ENCODE assay signal across 9 cellular contexts in the genomic region with DNA sequence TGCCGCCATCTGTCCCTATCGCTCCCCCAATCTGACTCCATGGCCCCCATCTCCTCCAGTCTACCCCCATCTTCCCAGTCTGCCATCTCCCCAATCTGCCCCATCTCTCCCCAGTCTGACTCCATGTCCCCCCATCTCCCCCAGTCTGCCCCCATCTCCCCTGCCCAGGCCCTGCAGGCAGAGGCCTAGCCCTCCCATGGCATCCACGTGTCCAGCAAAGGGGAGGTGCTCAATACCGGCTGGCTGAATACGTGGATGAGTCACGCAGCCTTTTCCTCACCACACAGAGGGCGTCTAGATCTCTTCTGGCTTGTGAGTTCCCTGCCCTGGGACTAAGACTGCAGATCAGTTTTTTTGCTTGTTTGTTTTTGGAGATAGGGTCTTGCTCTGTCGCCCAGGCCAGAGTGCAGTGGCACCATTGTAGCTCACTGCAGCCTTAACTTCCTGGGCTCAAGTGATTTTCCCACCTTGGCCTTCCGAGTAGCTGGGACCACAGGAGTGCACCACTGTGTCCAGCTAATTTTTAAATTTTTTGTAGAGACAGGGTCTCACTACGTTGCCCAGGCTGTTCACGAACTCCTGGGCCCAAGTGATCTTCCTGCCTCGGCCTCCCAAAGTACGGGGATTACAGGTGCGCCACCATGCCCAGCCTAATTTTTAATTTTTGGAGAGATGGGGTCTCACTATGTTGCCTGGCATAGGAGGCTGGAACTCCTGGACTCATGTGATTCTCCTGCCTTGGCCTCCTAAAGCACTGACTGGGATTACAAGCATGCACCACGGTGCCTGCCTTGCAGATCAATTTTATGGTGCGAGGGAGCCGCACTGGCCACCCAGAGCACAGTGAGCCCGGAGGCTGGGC. TPM values are rescaled to one million over a fixed set of nuclear protein-coding genes. Genes with fewer than 3 reads are reported as not detected.
DNase-seq lines count a peak whose midpoint lies in the region; ATAC-seq and TF ChIP-seq lines count a peak whose summit lies in the region.
"Had no signal": no experiment of that assay in that cellular context is flagged by ENCODE, and none has a peak within 500 bp of the region (broad histone marks: within the 10 kb centered on the region; RNA-seq: fewer than 3 reads in every experiment).

No MANE protein-coding gene starts in this region.

- H3K27ac ChIP-seq in OCI-LY1 (ENCODE audit: low read depth, low read length, poor library complexity, severe bottlenecking): no peak overlapping the region
- H3K27ac ChIP-seq: SK-N-MC had no signal

- intact Hi-C loops in mucosa of descending colon (cut with DNase I, micrococcal nuclease): no loop called here

- ATAC-seq in mucosa of descending colon (peak; percentile 87), GM19395 (IDR thresholded peaks at IDR 0.05; ENCODE audit: unreplicated experiment) (no peak)

- H4K20me1 ChIP-seq in OCI-LY1 (ENCODE audit: insufficient read depth, low read length): no peaks in the 10 kb centered on the region

- H3K79me2 ChIP-seq in OCI-LY1 (ENCODE audit: insufficient read depth, low read length): no peaks in the 10 kb centered on the region

- DNase-seq in CD1c-positive myeloid dendritic cell (ENCODE audit: extremely low spot score): peak; percentile 90
- peak; percentile 93 for DNase-seq in HCEC 1CT
- peak; percentile 32 for DNase-seq in activated T-cell treated with anti-CD3 and anti-CD28 coated beads for 4 hours
- DNase-seq in epithelial cell of proximal tubule (ENCODE audit: low read depth): peak; percentile 62
- peak; percentile 81 to 86 (median 86) for DNase-seq in mucosa of descending colon
- peak; percentile 46 for DNase-seq in stimulated activated CD8-positive, alpha-beta memory T cell treated with anti-CD3 and anti-CD28 coated beads, Interleukin-4, amount 100 ng/mL, for 24 hours (ENCODE audit: low read depth)

- H3F3A ChIP-seq in OCI-LY1 (ENCODE audit: insufficient read depth, low read length): no peaks in the 10 kb centered on the region

- H3K36me3 ChIP-seq in OCI-LY1 (ENCODE audit: insufficient read depth, low read length) (no peaks in the 10 kb centered on the region), mucosa of descending colon (ENCODE audit: low read depth) (no peaks in the 10 kb centered on the region)

- H3K9me2 ChIP-seq in OCI-LY1 (ENCODE audit: low read depth, low read length): no peaks in the 10 kb centered on the region

- no peak overlapping the region for H2AFZ ChIP-seq in OCI-LY1 (ENCODE audit: low read length)

- peak overlapping the region; percentile 65 for H3K4me2 ChIP-seq in OCI-LY1 (ENCODE audit: low read length)

- H3K9ac ChIP-seq in OCI-LY1 (ENCODE audit: low read length): peak overlapping the region; percentile 72

- peaks cover 4% of the 10 kb centered on the region; the same call in 1 of the 2 replicates for H3K27me3 ChIP-seq in OCI-LY1 (ENCODE audit: insufficient read depth, low read length)

- H3K4me1 ChIP-seq in OCI-LY1 (ENCODE audit: insufficient read depth, low read length, severe bottlenecking) (peaks cover 56% of the 10 kb centered on the region), mucosa of descending colon (ENCODE audit: low read depth) (peaks cover 18% of the 10 kb centered on the region)

- TF ChIP-seq CTCF in OCI-LY1 (IDR thresholded peaks at IDR 0.05; ENCODE audit: low read length): no peak
- TF ChIP-seq CTCF in epithelial cell of proximal tubule (conservative IDR thresholded peaks at IDR 0.05; ENCODE audit: low read depth, low read length): no peak
- no peak for TF ChIP-seq CTCF in mucosa of descending colon (IDR thresholded peaks at IDR 0.05)

- H3K4me3 ChIP-seq in OCI-LY1 (ENCODE audit: low read depth, low read length, poor library complexity, severe bottlenecking) (peak overlapping the region; percentile 66), epithelial cell of proximal tubule (ENCODE audit: low read depth, low read length) (peak overlapping the region; percentile 73), mucosa of descending colon (no peak overlapping the region)
- H3K4me3 ChIP-seq: SK-N-MC had no signal

- H3K9me3 ChIP-seq in OCI-LY1 (ENCODE audit: low read length) (no peaks in the 10 kb centered on the region), mucosa of descending colon (no peaks in the 10 kb centered on the region)

RNA-seq across cellular contexts. Expression of a gene that starts 15.3 kb away (rescaled TPM):
- 0.23 TPM in 1 of 2 replicates, not detected in the other for total RNA-seq in epithelial cell of proximal tubule
- total RNA-seq in mucosa of descending colon: 10 to 100 TPM in 1 of 3 donors, 1 to 10 TPM in 2; 3.5 to 13.0 (median 5.7) TPM

RNA-seq across cellular contexts. Expression of a gene that starts 46.0 kb away (rescaled TPM):
- total RNA-seq in epithelial cell of proximal tubule (not detected in 2 replicates), mucosa of descending colon (1 to 10 TPM in 2 of 3 donors, under 1 TPM in 1; 0.47 to 2.3 (median 2.1) TPM)

RNA-seq across cellular contexts. Expression of a gene that starts 53.7 kb away (rescaled TPM):
- total RNA-seq in epithelial cell of proximal tubule: 4.6 and 5.4 TPM in 2 replicates
- 10 to 100 TPM; 14.9 to 20.9 (median 15.8) TPM for total RNA-seq in mucosa of descending colon

RNA-seq across cellular contexts. Expression of a gene that starts 58.9 kb away (rescaled TPM):
- total RNA-seq in epithelial cell of proximal tubule (0.72 and 0.81 TPM in 2 replicates), mucosa of descending colon (10 to 100 TPM in 1 of 3 donors, 1 to 10 TPM in 2; 7.9 to 14.7 (median 9.8) TPM)

Comparison
In these comparisons a context has a peak if more than half of its experiments do, and no peak if none do; other contexts are left out.
1. DNase-seq: peak in every context shown above with its lines; median percentile 93 in HCEC 1CT; 90 in CD1c-positive myeloid dendritic cell; 86 in mucosa of descending colon; 62 in epithelial cell of proximal tubule; 46 in stimulated activated CD8-positive, alpha-beta memory T cell treated with anti-CD3 and anti-CD28 coated beads, Interleukin-4, amount 100 ng/mL, for 24 hours; 32 in activated T-cell treated with anti-CD3 and anti-CD28 coated beads for 4 hours.